In the genomic region with DNA sequence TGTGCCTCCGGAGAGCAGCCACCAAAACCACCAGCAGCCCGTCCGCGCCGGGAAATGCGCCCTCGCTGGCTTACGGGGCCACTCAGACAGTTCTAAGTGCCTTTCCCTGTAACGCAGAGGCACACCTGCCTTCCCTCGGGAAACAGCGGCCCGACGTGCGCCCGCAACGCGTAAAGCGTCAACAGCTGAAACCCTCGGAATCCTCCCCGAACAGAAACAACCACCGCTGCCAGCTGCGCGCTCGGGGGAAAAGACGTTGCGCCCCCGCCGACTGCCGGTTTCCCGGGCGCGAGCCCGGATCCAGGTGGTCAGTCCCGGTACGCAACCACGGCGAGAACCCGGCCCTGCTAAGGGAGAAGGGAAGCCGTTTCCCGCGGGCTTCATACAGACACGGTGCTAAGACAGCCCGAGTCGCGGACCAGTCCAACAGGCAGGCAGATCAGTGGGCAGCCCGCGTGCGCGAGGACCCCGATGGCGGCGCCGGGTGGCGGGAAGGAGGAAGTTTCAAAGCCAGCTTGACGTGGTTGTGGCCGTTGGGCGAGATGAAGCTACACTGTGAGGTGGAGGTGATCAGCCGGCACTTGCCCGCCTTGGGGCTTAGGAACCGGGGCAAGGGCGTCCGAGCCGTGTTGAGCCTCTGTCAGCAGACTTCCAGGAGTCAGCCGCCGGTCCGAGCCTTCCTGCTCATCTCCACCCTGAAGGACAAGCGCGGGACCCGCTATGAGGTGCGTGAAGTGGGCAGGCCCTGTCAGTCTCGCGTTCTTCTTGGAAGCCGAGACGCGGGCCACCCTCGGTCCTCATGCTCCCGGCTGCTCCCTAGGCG, we compare ENCODE assay signal across 1 cellular context.
TF ChIP-seq lines count a peak whose summit lies in the region.

TSS of gene LRR1 (plus strand) at position 462 of the 823 bp plus-strand sequence. CDS start at position 543, 81 bp downstream.

TF ChIP-seq in HEK293, 187 proteins besides CTCF, POLR2A, EP300 and RAD21 (continued from another document and continues in another):
- TF ChIP-seq, protein P1, sequence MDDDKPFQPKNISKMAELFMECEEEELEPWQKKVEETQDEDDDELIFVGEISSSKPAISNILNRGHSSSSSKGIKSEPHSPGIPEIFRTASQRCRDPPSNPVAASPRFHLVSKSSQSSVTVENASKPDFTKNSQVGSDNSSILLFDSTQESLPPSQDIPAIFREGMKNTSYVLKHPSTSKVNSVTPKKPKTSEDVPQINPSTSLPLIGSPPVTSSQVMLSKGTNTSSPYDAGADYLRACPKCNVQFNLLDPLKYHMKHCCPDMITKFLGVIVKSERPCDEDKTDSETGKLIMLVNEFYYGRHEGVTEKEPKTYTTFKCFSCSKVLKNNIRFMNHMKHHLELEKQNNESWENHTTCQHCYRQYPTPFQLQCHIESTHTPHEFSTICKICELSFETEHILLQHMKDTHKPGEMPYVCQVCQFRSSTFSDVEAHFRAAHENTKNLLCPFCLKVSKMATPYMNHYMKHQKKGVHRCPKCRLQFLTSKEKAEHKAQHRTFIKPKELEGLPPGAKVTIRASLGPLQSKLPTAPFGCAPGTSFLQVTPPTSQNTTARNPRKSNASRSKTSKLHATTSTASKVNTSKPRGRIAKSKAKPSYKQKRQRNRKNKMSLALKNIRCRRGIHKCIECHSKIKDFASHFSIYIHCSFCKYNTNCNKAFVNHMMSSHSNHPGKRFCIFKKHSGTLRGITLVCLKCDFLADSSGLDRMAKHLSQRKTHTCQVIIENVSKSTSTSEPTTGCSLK (tag by site-specific recombination; IDR thresholded peaks at IDR 0.05) = no peak
- TF ChIP-seq ZNF146 (tag by site-specific recombination; IDR thresholded peaks at IDR 0.05) (no peak), KLF9 (tag by site-specific recombination; IDR thresholded peaks at IDR 0.05; ENCODE audit: low read depth) (no peak), ZNF324 (tag by site-specific recombination; IDR thresholded peaks at IDR 0.05) (peak; percentile 70; the same call in 1 of the 2 replicates), ZNF354C (tag by site-specific recombination; IDR thresholded peaks at IDR 0.05; ENCODE audit: borderline replicate concordance, low read depth) (no peak), HOXC10 (CRISPR knock-in tag; IDR thresholded peaks at IDR 0.05) (no peak), ZNF335 (tag by site-specific recombination; conservative IDR thresholded peaks at IDR 0.05) (peak; percentile 99), RBAK (tag by site-specific recombination; IDR thresholded peaks at IDR 0.05) (no peak), ZNF248 (tag by site-specific recombination; IDR thresholded peaks at IDR 0.05) (no peak), ZNF776 (tag by site-specific recombination; IDR thresholded peaks at IDR 0.05; ENCODE audit: borderline replicate concordance) (no peak), ZBTB1 (tag by site-specific recombination; IDR thresholded peaks at IDR 0.05) (no peak), ZNF391 (tag by site-specific recombination; IDR thresholded peaks at IDR 0.05; ENCODE audit: borderline replicate concordance, low read depth) (no peak), ZNF121 (tag by site-specific recombination; IDR thresholded peaks at IDR 0.05) (no peak), TRIM28 (IDR thresholded peaks at IDR 0.05; ENCODE audit: borderline replicate concordance, low read length) (no peak), MZF1 (tag by site-specific recombination; IDR thresholded peaks at IDR 0.05; ENCODE audit: borderline replicate concordance) (no peak), ZNF645 (tag by site-specific recombination; IDR thresholded peaks at IDR 0.05) (no peak), ZFHX2 (tag by site-specific recombination; conservative IDR thresholded peaks at IDR 0.05) (no peak), ZNF670 (tag by site-specific recombination; IDR thresholded peaks at IDR 0.05; ENCODE audit: low read depth) (no peak), SETDB1 (IDR thresholded peaks at IDR 0.05; ENCODE audit: insufficient read length, low read length) (no peak), ZNF169 (tag by site-specific recombination; IDR thresholded peaks at IDR 0.05) (no peak), BCL11B (tag by site-specific recombination; IDR thresholded peaks at IDR 0.05; ENCODE audit: low read depth) (no peak), ZFP3 (tag by site-specific recombination; IDR thresholded peaks at IDR 0.05; ENCODE audit: low read depth) (no peak), ZNF48 (tag by site-specific recombination; IDR thresholded peaks at IDR 0.05) (no peak), ZXDB (tag by site-specific recombination; IDR thresholded peaks at IDR 0.05) (peak; percentile 72), OVOL3 (tag by site-specific recombination; IDR thresholded peaks at IDR 0.05) (no peak), ZNF768 (tag by site-specific recombination; IDR thresholded peaks at IDR 0.05) (no peak), ZNF529 (tag by site-specific recombination; IDR thresholded peaks at IDR 0.05; ENCODE audit: insufficient replicate concordance) (no peak), ZNF223 (tag by site-specific recombination; IDR thresholded peaks at IDR 0.05) (no peak), ZNF621 (tag by site-specific recombination; IDR thresholded peaks at IDR 0.05) (no peak), ZNF791 (tag by site-specific recombination; IDR thresholded peaks at IDR 0.05) (no peak), SALL2 (tag by site-specific recombination; IDR thresholded peaks at IDR 0.05; ENCODE audit: borderline replicate concordance) (no peak), GLIS2 (tag by site-specific recombination; IDR thresholded peaks at IDR 0.05) (0 out of 2 replicates have a peak, but pooled peaks have one; percentile 23)
- TF ChIP-seq, protein P2, sequence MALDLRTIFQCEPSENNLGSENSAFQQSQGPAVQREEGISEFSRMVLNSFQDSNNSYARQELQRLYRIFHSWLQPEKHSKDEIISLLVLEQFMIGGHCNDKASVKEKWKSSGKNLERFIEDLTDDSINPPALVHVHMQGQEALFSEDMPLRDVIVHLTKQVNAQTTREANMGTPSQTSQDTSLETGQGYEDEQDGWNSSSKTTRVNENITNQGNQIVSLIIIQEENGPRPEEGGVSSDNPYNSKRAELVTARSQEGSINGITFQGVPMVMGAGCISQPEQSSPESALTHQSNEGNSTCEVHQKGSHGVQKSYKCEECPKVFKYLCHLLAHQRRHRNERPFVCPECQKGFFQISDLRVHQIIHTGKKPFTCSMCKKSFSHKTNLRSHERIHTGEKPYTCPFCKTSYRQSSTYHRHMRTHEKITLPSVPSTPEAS (tag by site-specific recombination; IDR thresholded peaks at IDR 0.05) = peak; percentile 13; the same call in 1 of the 2 replicates
- TF ChIP-seq, protein P3, sequence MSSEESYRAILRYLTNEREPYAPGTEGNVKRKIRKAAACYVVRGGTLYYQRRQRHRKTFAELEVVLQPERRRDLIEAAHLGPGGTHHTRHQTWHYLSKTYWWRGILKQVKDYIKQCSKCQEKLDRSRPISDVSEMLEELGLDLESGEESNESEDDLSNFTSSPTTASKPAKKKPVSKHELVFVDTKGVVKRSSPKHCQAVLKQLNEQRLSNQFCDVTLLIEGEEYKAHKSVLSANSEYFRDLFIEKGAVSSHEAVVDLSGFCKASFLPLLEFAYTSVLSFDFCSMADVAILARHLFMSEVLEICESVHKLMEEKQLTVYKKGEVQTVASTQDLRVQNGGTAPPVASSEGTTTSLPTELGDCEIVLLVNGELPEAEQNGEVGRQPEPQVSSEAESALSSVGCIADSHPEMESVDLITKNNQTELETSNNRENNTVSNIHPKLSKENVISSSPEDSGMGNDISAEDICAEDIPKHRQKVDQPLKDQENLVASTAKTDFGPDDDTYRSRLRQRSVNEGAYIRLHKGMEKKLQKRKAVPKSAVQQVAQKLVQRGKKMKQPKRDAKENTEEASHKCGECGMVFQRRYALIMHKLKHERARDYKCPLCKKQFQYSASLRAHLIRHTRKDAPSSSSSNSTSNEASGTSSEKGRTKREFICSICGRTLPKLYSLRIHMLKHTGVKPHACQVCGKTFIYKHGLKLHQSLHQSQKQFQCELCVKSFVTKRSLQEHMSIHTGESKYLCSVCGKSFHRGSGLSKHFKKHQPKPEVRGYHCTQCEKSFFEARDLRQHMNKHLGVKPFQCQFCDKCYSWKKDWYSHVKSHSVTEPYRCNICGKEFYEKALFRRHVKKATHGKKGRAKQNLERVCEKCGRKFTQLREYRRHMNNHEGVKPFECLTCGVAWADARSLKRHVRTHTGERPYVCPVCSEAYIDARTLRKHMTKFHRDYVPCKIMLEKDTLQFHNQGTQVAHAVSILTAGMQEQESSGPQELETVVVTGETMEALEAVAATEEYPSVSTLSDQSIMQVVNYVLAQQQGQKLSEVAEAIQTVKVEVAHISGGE (tag by site-specific recombination; conservative IDR thresholded peaks at IDR 0.05; ENCODE audit: low read depth) = peak; percentile 58; the same call in 1 of the 2 replicates
- TF ChIP-seq, protein P4, sequence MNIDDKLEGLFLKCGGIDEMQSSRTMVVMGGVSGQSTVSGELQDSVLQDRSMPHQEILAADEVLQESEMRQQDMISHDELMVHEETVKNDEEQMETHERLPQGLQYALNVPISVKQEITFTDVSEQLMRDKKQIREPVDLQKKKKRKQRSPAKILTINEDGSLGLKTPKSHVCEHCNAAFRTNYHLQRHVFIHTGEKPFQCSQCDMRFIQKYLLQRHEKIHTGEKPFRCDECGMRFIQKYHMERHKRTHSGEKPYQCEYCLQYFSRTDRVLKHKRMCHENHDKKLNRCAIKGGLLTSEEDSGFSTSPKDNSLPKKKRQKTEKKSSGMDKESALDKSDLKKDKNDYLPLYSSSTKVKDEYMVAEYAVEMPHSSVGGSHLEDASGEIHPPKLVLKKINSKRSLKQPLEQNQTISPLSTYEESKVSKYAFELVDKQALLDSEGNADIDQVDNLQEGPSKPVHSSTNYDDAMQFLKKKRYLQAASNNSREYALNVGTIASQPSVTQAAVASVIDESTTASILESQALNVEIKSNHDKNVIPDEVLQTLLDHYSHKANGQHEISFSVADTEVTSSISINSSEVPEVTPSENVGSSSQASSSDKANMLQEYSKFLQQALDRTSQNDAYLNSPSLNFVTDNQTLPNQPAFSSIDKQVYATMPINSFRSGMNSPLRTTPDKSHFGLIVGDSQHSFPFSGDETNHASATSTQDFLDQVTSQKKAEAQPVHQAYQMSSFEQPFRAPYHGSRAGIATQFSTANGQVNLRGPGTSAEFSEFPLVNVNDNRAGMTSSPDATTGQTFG (tag by site-specific recombination; IDR thresholded peaks at IDR 0.05; ENCODE audit: borderline replicate concordance) = no peak
- TF ChIP-seq, protein P5, sequence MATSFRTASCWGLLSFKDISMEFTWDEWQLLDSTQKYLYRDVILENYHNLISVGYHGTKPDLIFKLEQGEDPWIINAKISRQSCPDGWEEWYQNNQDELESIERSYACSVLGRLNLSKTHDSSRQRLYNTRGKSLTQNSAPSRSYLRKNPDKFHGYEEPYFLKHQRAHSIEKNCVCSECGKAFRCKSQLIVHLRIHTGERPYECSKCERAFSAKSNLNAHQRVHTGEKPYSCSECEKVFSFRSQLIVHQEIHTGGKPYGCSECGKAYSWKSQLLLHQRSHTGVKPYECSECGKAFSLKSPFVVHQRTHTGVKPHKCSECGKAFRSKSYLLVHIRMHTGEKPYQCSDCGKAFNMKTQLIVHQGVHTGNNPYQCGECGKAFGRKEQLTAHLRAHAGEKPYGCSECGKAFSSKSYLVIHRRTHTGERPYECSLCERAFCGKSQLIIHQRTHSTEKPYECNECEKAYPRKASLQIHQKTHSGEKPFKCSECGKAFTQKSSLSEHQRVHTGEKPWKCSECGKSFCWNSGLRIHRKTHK (tag by site-specific recombination; IDR thresholded peaks at IDR 0.05) = no peak
- TF ChIP-seq, protein P6, sequence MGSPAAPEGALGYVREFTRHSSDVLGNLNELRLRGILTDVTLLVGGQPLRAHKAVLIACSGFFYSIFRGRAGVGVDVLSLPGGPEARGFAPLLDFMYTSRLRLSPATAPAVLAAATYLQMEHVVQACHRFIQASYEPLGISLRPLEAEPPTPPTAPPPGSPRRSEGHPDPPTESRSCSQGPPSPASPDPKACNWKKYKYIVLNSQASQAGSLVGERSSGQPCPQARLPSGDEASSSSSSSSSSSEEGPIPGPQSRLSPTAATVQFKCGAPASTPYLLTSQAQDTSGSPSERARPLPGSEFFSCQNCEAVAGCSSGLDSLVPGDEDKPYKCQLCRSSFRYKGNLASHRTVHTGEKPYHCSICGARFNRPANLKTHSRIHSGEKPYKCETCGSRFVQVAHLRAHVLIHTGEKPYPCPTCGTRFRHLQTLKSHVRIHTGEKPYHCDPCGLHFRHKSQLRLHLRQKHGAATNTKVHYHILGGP (tag by site-specific recombination; IDR thresholded peaks at IDR 0.05) = no peak
- TF ChIP-seq, protein P7, sequence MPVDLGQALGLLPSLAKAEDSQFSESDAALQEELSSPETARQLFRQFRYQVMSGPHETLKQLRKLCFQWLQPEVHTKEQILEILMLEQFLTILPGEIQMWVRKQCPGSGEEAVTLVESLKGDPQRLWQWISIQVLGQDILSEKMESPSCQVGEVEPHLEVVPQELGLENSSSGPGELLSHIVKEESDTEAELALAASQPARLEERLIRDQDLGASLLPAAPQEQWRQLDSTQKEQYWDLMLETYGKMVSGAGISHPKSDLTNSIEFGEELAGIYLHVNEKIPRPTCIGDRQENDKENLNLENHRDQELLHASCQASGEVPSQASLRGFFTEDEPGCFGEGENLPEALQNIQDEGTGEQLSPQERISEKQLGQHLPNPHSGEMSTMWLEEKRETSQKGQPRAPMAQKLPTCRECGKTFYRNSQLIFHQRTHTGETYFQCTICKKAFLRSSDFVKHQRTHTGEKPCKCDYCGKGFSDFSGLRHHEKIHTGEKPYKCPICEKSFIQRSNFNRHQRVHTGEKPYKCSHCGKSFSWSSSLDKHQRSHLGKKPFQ (tag by site-specific recombination; IDR thresholded peaks at IDR 0.05) = no peak
- TF ChIP-seq, protein P8, sequence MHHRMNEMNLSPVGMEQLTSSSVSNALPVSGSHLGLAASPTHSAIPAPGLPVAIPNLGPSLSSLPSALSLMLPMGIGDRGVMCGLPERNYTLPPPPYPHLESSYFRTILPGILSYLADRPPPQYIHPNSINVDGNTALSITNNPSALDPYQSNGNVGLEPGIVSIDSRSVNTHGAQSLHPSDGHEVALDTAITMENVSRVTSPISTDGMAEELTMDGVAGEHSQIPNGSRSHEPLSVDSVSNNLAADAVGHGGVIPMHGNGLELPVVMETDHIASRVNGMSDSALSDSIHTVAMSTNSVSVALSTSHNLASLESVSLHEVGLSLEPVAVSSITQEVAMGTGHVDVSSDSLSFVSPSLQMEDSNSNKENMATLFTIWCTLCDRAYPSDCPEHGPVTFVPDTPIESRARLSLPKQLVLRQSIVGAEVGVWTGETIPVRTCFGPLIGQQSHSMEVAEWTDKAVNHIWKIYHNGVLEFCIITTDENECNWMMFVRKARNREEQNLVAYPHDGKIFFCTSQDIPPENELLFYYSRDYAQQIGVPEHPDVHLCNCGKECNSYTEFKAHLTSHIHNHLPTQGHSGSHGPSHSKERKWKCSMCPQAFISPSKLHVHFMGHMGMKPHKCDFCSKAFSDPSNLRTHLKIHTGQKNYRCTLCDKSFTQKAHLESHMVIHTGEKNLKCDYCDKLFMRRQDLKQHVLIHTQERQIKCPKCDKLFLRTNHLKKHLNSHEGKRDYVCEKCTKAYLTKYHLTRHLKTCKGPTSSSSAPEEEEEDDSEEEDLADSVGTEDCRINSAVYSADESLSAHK (tag by site-specific recombination; IDR thresholded peaks at IDR 0.05) = peak; percentile 78
